ENCODE assay signal across 8 cellular contexts in the genomic region with DNA sequence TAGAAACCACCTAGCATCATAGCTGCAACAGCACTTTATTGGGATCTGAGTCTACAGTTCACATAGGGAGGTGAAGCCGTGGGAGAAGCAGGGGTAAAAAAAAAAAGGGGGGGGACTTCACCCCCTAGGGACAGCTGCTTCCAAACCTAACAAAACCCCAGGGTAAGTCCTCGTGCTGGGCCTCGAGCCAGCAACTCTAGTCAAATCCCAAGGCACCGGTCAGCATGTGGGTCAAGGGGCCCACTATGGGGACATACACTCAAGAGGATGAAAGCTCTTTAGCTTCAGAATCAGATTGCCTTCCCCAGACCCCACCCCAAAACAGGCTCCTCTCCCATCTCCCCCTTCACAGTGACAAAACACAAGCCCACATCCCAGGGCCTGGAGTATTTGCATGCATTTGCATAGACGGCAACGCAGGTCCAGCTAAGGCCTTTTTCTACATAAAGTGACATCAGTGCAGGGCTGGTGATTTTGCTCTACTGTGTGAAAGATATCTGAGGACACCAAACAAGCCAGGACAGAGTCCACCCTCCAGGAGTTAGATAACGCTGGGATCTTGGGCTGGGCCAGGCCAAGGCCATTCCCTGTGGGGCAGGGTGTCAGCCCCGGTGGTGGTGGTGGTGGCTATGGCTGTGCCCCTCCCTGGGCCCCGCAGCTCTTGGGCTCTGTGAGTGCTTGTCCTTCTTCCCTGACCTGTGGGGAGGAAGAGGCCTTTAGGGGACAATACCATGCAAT. TPM values are rescaled to one million over a fixed set of nuclear protein-coding genes. Genes with fewer than 3 reads are reported as not detected.
DNase-seq lines count a peak whose midpoint lies in the region; ATAC-seq and TF ChIP-seq lines count a peak whose summit lies in the region.

No MANE protein-coding gene starts in this region.

- TF ChIP-seq POLR2A in adrenal gland (IDR thresholded peaks at IDR 0.05) = no peak

- peaks cover 0 to 32% of the 10 kb centered on the region in 2 donors for H3K36me3 ChIP-seq in adrenal gland (replicated peaks in 1 of 2)
- H3K36me3 ChIP-seq in mucosa of descending colon (ENCODE audit: low read depth) = no peaks in the 10 kb centered on the region

- H3K27me3 ChIP-seq in adrenal gland = no peaks in the 10 kb centered on the region

- no peak for DNase-seq in Right ventricle myocardium superior
- no peak for DNase-seq in cardiac septum (ENCODE audit: low spot score)
- DNase-seq in adrenal gland = peak in 3 of 7 donors; percentile 51 to 68 (median 65)
- no peak for DNase-seq in mucosa of descending colon
- no peak for DNase-seq in DMS79 treated with DMSO at 0.1 percent for 48 hours (lab: John Stamatoyannopoulos, UW)
- no peak for DNase-seq in AG08395 (ENCODE audit: low spot score)
- DNase-seq in anterior cingulate cortex (lab: John Stamatoyannopoulos, UW) = no peak

- peaks cover 33 to 52% of the 10 kb centered on the region in 2 donors for H3K4me1 ChIP-seq in adrenal gland (replicated peaks in 1 of 2)
- peaks cover 8% of the 10 kb centered on the region for H3K4me1 ChIP-seq in mucosa of descending colon (ENCODE audit: low read depth)

- H3K4me3 ChIP-seq in adrenal gland (no peak overlapping the region), mucosa of descending colon (no peak overlapping the region)

- intact Hi-C loops in Right ventricle myocardium superior (cut with DNase I) (no loop called here), cardiac septum (cut with DNase I) (loop anchor here (2.0 kb wide), 1 partner anchor 68 kb away; no protein-coding TSS in a partner anchor), adrenal gland (cut with DNase I) (no loop called here), mucosa of descending colon (cut with DNase I, micrococcal nuclease) (no loop called here)

- H3K27ac ChIP-seq in adrenal gland = peak overlapping the region; percentile 0 to 89 (median 68)

- WGBS in adrenal gland, 4 donors = 24 to 43% (median 27%) methylated on average over 7 to 9 of the region's 9 CpGs

- ATAC-seq in Right ventricle myocardium superior (ENCODE audit: poor library complexity) (peak; percentile 8), mucosa of descending colon (peak; percentile 47), HG03342 (IDR thresholded peaks at IDR 0.05; ENCODE audit: unreplicated experiment) (no peak)

- TF ChIP-seq CTCF in adrenal gland (IDR thresholded peaks at IDR 0.05) (no peak), mucosa of descending colon (IDR thresholded peaks at IDR 0.05) (no peak)

- H3K9me3 ChIP-seq in adrenal gland (replicated peaks in 1 of 3) = no peaks in the 10 kb centered on the region
- no peaks in the 10 kb centered on the region for H3K9me3 ChIP-seq in mucosa of descending colon

RNA-seq across cellular contexts. Expression of gene PMVK, which starts 8.1 kb away (rescaled TPM):
- total RNA-seq in Right ventricle myocardium superior (65.7 TPM), cardiac septum (30.9 TPM), adrenal gland (10 to 100 TPM; 12.6 to 70.0 (median 43.4) TPM), mucosa of descending colon (10 to 100 TPM; 28.4 to 37.6 (median 35.8) TPM)
- polyA plus RNA-seq in adrenal gland = 10 to 100 TPM; 41.4 to 45.1 (median 42.1) TPM

RNA-seq across cellular contexts. Expression of gene PBXIP1, which starts 11.3 kb away (rescaled TPM):
- total RNA-seq in Right ventricle myocardium superior = 49.2 TPM
- total RNA-seq in cardiac septum = 49.1 TPM
- 100 to 1,000 TPM; 120 to 342 (median 271) TPM for total RNA-seq in adrenal gland
- polyA plus RNA-seq in adrenal gland = 100 to 1,000 TPM in 2 of 3 donors, 10 to 100 TPM in 1; 97.0 to 184 (median 110) TPM
- total RNA-seq in mucosa of descending colon = 100 to 1,000 TPM in 1 of 3 donors, 10 to 100 TPM in 2; 35.6 to 146 (median 49.4) TPM

RNA-seq across cellular contexts. Expression of gene PYGO2, which starts 17.0 kb away (rescaled TPM):
- 13.2 TPM for total RNA-seq in Right ventricle myocardium superior
- total RNA-seq in cardiac septum = 16.9 TPM
- 10 to 100 TPM; 26.2 to 61.1 (median 43.4) TPM for total RNA-seq in adrenal gland
- polyA plus RNA-seq in adrenal gland = 10 to 100 TPM; 28.2 to 44.1 (median 29.2) TPM
- 10 to 100 TPM; 22.8 to 34.3 (median 25.8) TPM for total RNA-seq in mucosa of descending colon

RNA-seq across cellular contexts. Expression of gene SHC1, which starts 26.0 kb away (rescaled TPM):
- total RNA-seq in Right ventricle myocardium superior (52.7 TPM), cardiac septum (70.5 TPM), adrenal gland (100 to 1,000 TPM in 7 of 8 donors, 10 to 100 TPM in 1; 86.2 to 240 (median 126) TPM), mucosa of descending colon (100 to 1,000 TPM in 2 of 3 donors, 10 to 100 TPM in 1; 92.7 to 130 (median 122) TPM)
- polyA plus RNA-seq in adrenal gland = 100 to 1,000 TPM; 167 to 260 (median 249) TPM

RNA-seq across cellular contexts. Expression of gene CKS1B, which starts 29.9 kb away (rescaled TPM):
- total RNA-seq in Right ventricle myocardium superior (15.5 TPM), cardiac septum (16.0 TPM), adrenal gland (10 to 100 TPM; 23.2 to 41.4 (median 29.5) TPM), mucosa of descending colon (10 to 100 TPM; 26.8 to 52.4 (median 29.3) TPM)
- 10 to 100 TPM; 12.4 to 51.0 (median 22.3) TPM for polyA plus RNA-seq in adrenal gland
